In the genomic region with DNA sequence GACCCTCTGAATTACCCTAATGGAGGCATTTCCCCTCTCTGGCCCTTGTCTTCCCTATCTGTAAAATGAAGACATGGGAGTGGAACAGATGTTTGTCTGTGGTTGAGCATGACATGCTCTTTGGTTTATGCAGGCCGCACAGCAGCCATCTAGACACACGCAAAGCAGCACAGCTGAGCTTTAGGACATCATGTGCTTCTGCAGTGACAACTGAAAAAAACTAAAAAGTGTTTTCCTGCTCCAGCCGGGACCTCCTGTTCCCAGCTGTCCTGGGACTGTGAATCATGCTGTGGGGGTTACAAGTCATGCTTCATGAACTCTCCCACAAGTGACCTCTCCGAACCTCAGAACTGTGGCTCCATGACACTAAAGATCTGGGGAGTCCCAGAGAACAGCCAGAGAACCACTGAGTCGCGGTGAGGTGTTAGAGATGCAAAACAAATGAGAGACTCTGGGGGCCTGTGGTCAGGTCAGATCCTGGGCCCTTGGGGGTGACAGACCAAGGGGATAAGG, we compare ENCODE assay signal across 1 cellular context.
TF ChIP-seq lines count a peak whose summit lies in the region.

No MANE protein-coding gene starts in this region.

TF ChIP-seq in K562, 482 proteins besides CTCF, POLR2A, EP300 and RAD21 (continued from another document):
- TF ChIP-seq, protein P1, sequence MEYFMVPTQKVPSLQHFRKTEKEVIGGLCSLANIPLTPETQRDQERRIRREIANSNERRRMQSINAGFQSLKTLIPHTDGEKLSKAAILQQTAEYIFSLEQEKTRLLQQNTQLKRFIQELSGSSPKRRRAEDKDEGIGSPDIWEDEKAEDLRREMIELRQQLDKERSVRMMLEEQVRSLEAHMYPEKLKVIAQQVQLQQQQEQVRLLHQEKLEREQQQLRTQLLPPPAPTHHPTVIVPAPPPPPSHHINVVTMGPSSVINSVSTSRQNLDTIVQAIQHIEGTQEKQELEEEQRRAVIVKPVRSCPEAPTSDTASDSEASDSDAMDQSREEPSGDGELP (CRISPR knock-in tag; IDR thresholded peaks at IDR 0.05; ENCODE audit: borderline replicate concordance), result peak; percentile 66
- no peak for TF ChIP-seq ZNF184 (CRISPR knock-in tag; IDR thresholded peaks at IDR 0.05)
- TF ChIP-seq ZC3H11A (IDR thresholded peaks at IDR 0.05; ENCODE audit: low read depth, low read length), result no peak
- TF ChIP-seq HNRNPUL1 (IDR thresholded peaks at IDR 0.05; ENCODE audit: low read length), result no peak
- TF ChIP-seq, protein P2, sequence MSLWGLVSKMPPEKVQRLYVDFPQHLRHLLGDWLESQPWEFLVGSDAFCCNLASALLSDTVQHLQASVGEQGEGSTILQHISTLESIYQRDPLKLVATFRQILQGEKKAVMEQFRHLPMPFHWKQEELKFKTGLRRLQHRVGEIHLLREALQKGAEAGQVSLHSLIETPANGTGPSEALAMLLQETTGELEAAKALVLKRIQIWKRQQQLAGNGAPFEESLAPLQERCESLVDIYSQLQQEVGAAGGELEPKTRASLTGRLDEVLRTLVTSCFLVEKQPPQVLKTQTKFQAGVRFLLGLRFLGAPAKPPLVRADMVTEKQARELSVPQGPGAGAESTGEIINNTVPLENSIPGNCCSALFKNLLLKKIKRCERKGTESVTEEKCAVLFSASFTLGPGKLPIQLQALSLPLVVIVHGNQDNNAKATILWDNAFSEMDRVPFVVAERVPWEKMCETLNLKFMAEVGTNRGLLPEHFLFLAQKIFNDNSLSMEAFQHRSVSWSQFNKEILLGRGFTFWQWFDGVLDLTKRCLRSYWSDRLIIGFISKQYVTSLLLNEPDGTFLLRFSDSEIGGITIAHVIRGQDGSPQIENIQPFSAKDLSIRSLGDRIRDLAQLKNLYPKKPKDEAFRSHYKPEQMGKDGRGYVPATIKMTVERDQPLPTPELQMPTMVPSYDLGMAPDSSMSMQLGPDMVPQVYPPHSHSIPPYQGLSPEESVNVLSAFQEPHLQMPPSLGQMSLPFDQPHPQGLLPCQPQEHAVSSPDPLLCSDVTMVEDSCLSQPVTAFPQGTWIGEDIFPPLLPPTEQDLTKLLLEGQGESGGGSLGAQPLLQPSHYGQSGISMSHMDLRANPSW (CRISPR knock-in tag; IDR thresholded peaks at IDR 0.05), result no peak
- TF ChIP-seq NONO (IDR thresholded peaks at IDR 0.05; ENCODE audit: low read depth in 2 of 2, low read length in 1 of 2), result no peak
- TF ChIP-seq, protein P3, sequence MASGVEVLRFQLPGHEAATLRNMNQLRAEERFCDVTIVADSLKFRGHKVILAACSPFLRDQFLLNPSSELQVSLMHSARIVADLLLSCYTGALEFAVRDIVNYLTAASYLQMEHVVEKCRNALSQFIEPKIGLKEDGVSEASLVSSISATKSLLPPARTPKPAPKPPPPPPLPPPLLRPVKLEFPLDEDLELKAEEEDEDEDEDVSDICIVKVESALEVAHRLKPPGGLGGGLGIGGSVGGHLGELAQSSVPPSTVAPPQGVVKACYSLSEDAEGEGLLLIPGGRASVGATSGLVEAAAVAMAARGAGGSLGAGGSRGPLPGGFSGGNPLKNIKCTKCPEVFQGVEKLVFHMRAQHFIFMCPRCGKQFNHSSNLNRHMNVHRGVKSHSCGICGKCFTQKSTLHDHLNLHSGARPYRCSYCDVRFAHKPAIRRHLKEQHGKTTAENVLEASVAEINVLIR (CRISPR knock-in tag; IDR thresholded peaks at IDR 0.05), result 0 out of 2 replicates have a peak, but pooled peaks have one; percentile 14
